ENCODE assay signal across 9 cellular contexts in the genomic region with DNA sequence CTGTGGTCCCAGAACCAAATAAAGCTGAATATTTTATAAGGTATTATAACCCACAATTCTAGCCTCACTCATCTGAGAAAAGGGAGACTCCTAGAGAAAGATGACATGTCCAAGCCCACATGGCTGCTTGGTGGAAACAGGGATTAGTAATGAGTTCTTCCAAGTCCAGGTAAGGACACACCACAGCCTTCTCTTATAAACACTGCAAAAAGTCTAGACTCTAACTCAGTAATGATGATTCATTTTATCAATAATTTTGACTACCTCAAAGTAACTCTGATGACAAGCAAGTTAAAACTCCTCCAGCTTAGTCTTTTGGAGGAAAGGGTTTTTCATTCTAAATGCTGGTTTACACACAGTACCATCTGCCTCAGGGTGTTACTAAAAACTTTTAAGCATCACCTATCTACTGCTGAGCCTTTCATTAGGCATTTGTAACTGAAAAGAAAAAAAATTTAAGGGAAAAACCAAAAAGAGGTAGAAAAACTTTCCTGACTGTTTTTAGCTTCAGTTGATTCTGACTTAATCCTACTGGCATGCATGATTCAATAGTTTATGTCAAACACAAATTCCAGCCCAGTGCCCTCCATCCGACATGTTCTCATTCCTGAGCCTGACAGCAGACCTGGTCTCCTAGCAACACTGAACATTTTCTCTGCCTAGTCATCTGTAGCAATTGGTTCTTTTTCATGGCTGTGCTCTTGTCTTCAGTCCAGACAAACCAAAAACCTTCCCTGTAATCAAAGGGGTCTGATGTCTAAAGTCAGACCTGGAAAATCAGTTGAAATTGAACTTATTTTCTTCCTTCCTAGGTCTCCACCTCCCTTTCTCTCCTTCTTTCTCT. TPM values are rescaled to one million over a fixed set of nuclear protein-coding genes. Genes with fewer than 3 reads are reported as not detected.
A peak's percentile ranks its signal among the peaks of the same experiment; 100 is the strongest.
DNase-seq lines count a peak whose midpoint lies in the region; ATAC-seq, FAIRE-seq and TF ChIP-seq lines count a peak whose summit lies in the region.
"Had no signal": no experiment of that assay in that cellular context is flagged by ENCODE, and none has a peak within 500 bp of the region (broad histone marks: within the 10 kb centered on the region; RNA-seq: fewer than 3 reads in every experiment).

No MANE protein-coding gene starts in this region.

- H3K79me2 ChIP-seq in fibroblast of lung (ENCODE audit: control insufficient read depth, insufficient read depth, low read length), result no peaks in the 10 kb centered on the region

- intact Hi-C loops in Calu3 (cut with micrococcal nuclease; ENCODE audit: unreplicated experiment), result no loop called here

- H3K36me3 Mint-ChIP-seq in Calu3 (ENCODE audit: insufficient read depth, unreplicated experiment) (no peaks in the 10 kb centered on the region), osteocyte (ENCODE audit: unreplicated experiment) (peaks cover 4% of the 10 kb centered on the region)
- no peaks in the 10 kb centered on the region for H3K36me3 Mint-ChIP-seq in activated T-helper 17 cell treated with anti-CD3 and anti-CD28 coated beads, Interleukin-2, amount 50 U/mL, for 72 hours (ENCODE audit: low read depth)
- H3K36me3 Mint-ChIP-seq in activated T-cell treated with anti-CD3 and anti-CD28 coated beads, Interleukin-2, amount 50 U/mL, for 24 hours (ENCODE audit: low read depth), result no peaks in the 10 kb centered on the region

- H3K27ac Mint-ChIP-seq in Calu3 (ENCODE audit: unreplicated experiment), result peak overlapping the region; percentile 62
- H3K27ac Mint-ChIP-seq in osteocyte (ENCODE audit: unreplicated experiment), result peak overlapping the region; percentile 98
- H3K27ac Mint-ChIP-seq in activated T-helper 17 cell treated with anti-CD3 and anti-CD28 coated beads, Interleukin-2, amount 50 U/mL, for 72 hours, result no peak overlapping the region
- no peak overlapping the region for H3K27ac Mint-ChIP-seq in activated T-cell treated with anti-CD3 and anti-CD28 coated beads, Interleukin-2, amount 50 U/mL, for 24 hours
- H3K27ac Mint-ChIP-seq: activated CD4-positive, alpha-beta T cell treated with anti-CD3 and anti-CD28 coated beads, Interleukin-2, amount 10 ng/mL, durations not matched to agents 24 days and 14 days had no signal

- no peak for ATAC-seq in GM18520 (IDR thresholded peaks at IDR 0.05; ENCODE audit: unreplicated experiment)
- no peak for ATAC-seq in activated T-helper 17 cell treated with anti-CD3 and anti-CD28 coated beads, Interleukin-2, amount 50 U/mL, for 72 hours (replicated peaks)

- H3K4me3 ChIP-seq in fibroblast of lung (replicated peaks in 1 of 4; ENCODE audit: control extremely low read depth in 1 of 4, insufficient read depth in 1 of 4, low read depth in 3 of 4, low read length in 4 of 4), result no peak overlapping the region

- H3K4me3 Mint-ChIP-seq in Calu3 (ENCODE audit: low read depth, unreplicated experiment) (no peak overlapping the region), osteocyte (ENCODE audit: unreplicated experiment) (no peak overlapping the region)
- H3K4me3 Mint-ChIP-seq in activated T-helper 17 cell treated with anti-CD3 and anti-CD28 coated beads, Interleukin-2, amount 50 U/mL, for 72 hours, result no peak overlapping the region
- H3K4me3 Mint-ChIP-seq in activated T-cell treated with anti-CD3 and anti-CD28 coated beads, Interleukin-2, amount 50 U/mL, for 24 hours, result no peak overlapping the region
- H3K4me3 Mint-ChIP-seq: activated CD4-positive, alpha-beta T cell treated with anti-CD3 and anti-CD28 coated beads, Interleukin-2, amount 10 ng/mL, durations not matched to agents 24 days and 14 days had no signal

- H2AFZ ChIP-seq in fibroblast of lung (ENCODE audit: low read length), result no peak overlapping the region

- H3K9me3 Mint-ChIP-seq in Calu3 (ENCODE audit: low read depth, unreplicated experiment) (no peaks in the 10 kb centered on the region), osteocyte (ENCODE audit: unreplicated experiment) (no peaks in the 10 kb centered on the region)
- H3K9me3 Mint-ChIP-seq in activated T-helper 17 cell treated with anti-CD3 and anti-CD28 coated beads, Interleukin-2, amount 50 U/mL, for 72 hours, result no peaks in the 10 kb centered on the region
- H3K9me3 Mint-ChIP-seq in activated T-cell treated with anti-CD3 and anti-CD28 coated beads, Interleukin-2, amount 50 U/mL, for 24 hours, result no peaks in the 10 kb centered on the region
- H3K9me3 Mint-ChIP-seq: activated CD4-positive, alpha-beta T cell treated with anti-CD3 and anti-CD28 coated beads, Interleukin-2, amount 10 ng/mL, durations not matched to agents 24 days and 14 days had no signal

- no TSS peak for BruUV-seq in Calu3 (replicated peaks; lab: Mats Ljungman, UMichigan)

- CTCF ChIA-PET in Calu3 (lab: Charles Lee), result interaction anchor here (0.6 to 1.1 kb wide), 3 partner anchors 13 to 245 kb away, joined by 3 read pairs; partner anchors contain the start of gene CLDN1

- H3K9me3 ChIP-seq in fibroblast of lung (ENCODE audit: control insufficient read depth, insufficient read depth, low read depth, low read length), result no peaks in the 10 kb centered on the region

- H3K36me3 ChIP-seq in fibroblast of lung (ENCODE audit: control insufficient read depth, insufficient read depth, low read length), result no peaks in the 10 kb centered on the region

- peak; percentile 72 for DNase-seq in Calu3
- peak; percentile 100 for DNase-seq in RCC 7860 (ENCODE audit: low spot score)
- peak; percentile 95 to 99 for DNase-seq in fibroblast of lung (ENCODE audit: low read depth in 2 of 2)
- peak; percentile 90 for DNase-seq in osteocyte (ENCODE audit: extremely low spot score, unreplicated experiment)
- no peak for DNase-seq in activated CD8-positive, alpha-beta memory T cell treated with anti-CD3 and anti-CD28 coated beads for 24 hours
- DNase-seq in activated T-cell treated with anti-CD3 and anti-CD28 coated beads, Interleukin-2, amount 50 U/mL, for 24 hours, result no peak
- DNase-seq: activated CD4-positive, alpha-beta T cell treated with anti-CD3 and anti-CD28 coated beads, Interleukin-2, amount 10 ng/mL, durations not matched to agents 24 days and 14 days had no signal

- H3K27me3 ChIP-seq in fibroblast of lung (ENCODE audit: control insufficient read depth, insufficient read depth, low read length), result no peaks in the 10 kb centered on the region

- H3K4me1 ChIP-seq in fibroblast of lung (ENCODE audit: control insufficient read depth, extremely low read depth, insufficient read depth, low read length), result peaks cover 18% of the 10 kb centered on the region

- FAIRE-seq in RCC 7860 (lab: Jason Lieb, UNC), result peak; percentile 98

- H3K4me1 Mint-ChIP-seq in Calu3 (ENCODE audit: low read depth, unreplicated experiment) (peaks cover 20% of the 10 kb centered on the region), osteocyte (ENCODE audit: unreplicated experiment) (peaks cover 66% of the 10 kb centered on the region)
- H3K4me1 Mint-ChIP-seq in activated T-helper 17 cell treated with anti-CD3 and anti-CD28 coated beads, Interleukin-2, amount 50 U/mL, for 72 hours, result no peaks in the 10 kb centered on the region
- no peaks in the 10 kb centered on the region for H3K4me1 Mint-ChIP-seq in activated T-cell treated with anti-CD3 and anti-CD28 coated beads, Interleukin-2, amount 50 U/mL, for 24 hours (ENCODE audit: low read depth)
- H3K4me1 Mint-ChIP-seq: activated CD4-positive, alpha-beta T cell treated with anti-CD3 and anti-CD28 coated beads, Interleukin-2, amount 10 ng/mL, durations not matched to agents 24 days and 14 days had no signal

- H3K27ac ChIP-seq in fibroblast of lung (ENCODE audit: insufficient read depth, low read length), result peak overlapping the region; percentile 90

- no peak for TF ChIP-seq CTCF in Calu3 (IDR thresholded peaks at IDR 0.05; ENCODE audit: unreplicated experiment)
- no peak for TF ChIP-seq CTCF in fibroblast of lung (conservative IDR thresholded peaks at IDR 0.05 in 1 of 2, IDR thresholded peaks at IDR 0.05 in 1 of 2; ENCODE audit: low read depth in 1 of 2, low read length in 2 of 2)
- no peak for TF ChIP-seq CTCF in osteocyte (IDR thresholded peaks at IDR 0.05)

- no peaks in the 10 kb centered on the region for H4K20me1 ChIP-seq in fibroblast of lung (ENCODE audit: control insufficient read depth, extremely low read depth, insufficient read depth, low read length)

- H3K4me2 ChIP-seq in fibroblast of lung (ENCODE audit: extremely low read depth, insufficient read depth, low read length), result peak overlapping the region; percentile 25

- H3K27me3 Mint-ChIP-seq in Calu3 (ENCODE audit: unreplicated experiment) (no peaks in the 10 kb centered on the region), osteocyte (ENCODE audit: unreplicated experiment) (no peaks in the 10 kb centered on the region)
- H3K27me3 Mint-ChIP-seq in activated T-helper 17 cell treated with anti-CD3 and anti-CD28 coated beads, Interleukin-2, amount 50 U/mL, for 72 hours, result peaks cover 23% of the 10 kb centered on the region
- peaks cover 26% of the 10 kb centered on the region for H3K27me3 Mint-ChIP-seq in activated T-cell treated with anti-CD3 and anti-CD28 coated beads, Interleukin-2, amount 50 U/mL, for 24 hours

- H3K9ac ChIP-seq in fibroblast of lung (ENCODE audit: insufficient read depth, low read length), result peak overlapping the region; percentile 29

RNA-seq across cellular contexts. Expression of gene P3H2, which starts 43.9 kb away (rescaled TPM):
- 5.9 and 7.1 TPM in 2 replicates for total RNA-seq in Calu3 (2022)
- 4.6 and 20.5 TPM in 2 replicates for total RNA-seq in fibroblast of lung
- 21.6 and 24.2 TPM in 2 replicates for polyA plus RNA-seq in fibroblast of lung
- 13.8 and 16.8 TPM in 2 replicates for polyA plus RNA-seq in fibroblast of lung (2012)
- 5.4 and 8.2 TPM in 2 replicates for polyA minus RNA-seq in fibroblast of lung (ENCODE audit: low replicate concordance)
- total RNA-seq in osteocyte, result 132 and 143 TPM in 2 replicates
- not detected for total RNA-seq in activated T-helper 17 cell treated with anti-CD3 and anti-CD28 coated beads, Interleukin-2, amount 50 U/mL, for 72 hours
- total RNA-seq: activated CD4-positive, alpha-beta T cell treated with anti-CD3 and anti-CD28 coated beads, Interleukin-2, amount 10 ng/mL, durations not matched to agents 24 days and 14 days had no signal

Comparison
In these comparisons a context has a peak if more than half of its experiments do, and no peak if none do; other contexts are left out.
1. DNase-seq: peak in Calu3 (single experiment), RCC 7860 (single experiment), fibroblast of lung (2 of 2) and osteocyte (single experiment); none in activated CD8-positive, alpha-beta memory T cell treated with anti-CD3 and anti-CD28 coated beads for 24 hours (single experiment) and activated T-cell treated with anti-CD3 and anti-CD28 coated beads, Interleukin-2, amount 50 U/mL, for 24 hours (single experiment).
2. H3K27ac Mint-ChIP-seq: peak in Calu3 (single experiment) and osteocyte (single experiment); none in activated T-helper 17 cell treated with anti-CD3 and anti-CD28 coated beads, Interleukin-2, amount 50 U/mL, for 72 hours (single experiment) and activated T-cell treated with anti-CD3 and anti-CD28 coated beads, Interleukin-2, amount 50 U/mL, for 24 hours (single experiment).